ENCODE assay signal across 10 cellular contexts in genomic region chr12:8037947-8038346, GRCh38. TPM values are rescaled to one million over a fixed set of nuclear protein-coding genes. Genes with fewer than 3 reads are reported as not detected.
DNase-seq lines count a peak whose midpoint lies in the region; ATAC-seq and TF ChIP-seq lines count a peak whose summit lies in the region.
"Had no signal": no experiment of that assay in that cellular context is flagged by ENCODE, and none has a peak within 500 bp of the region (broad histone marks: within the 10 kb centered on the region; RNA-seq: fewer than 3 reads in every experiment).

No MANE protein-coding gene starts in this region.

- H3K27ac ChIP-seq in RWPE1 (peak overlapping the region; percentile 73), esophagus muscularis mucosa (replicated peaks in 1 of 4) (peak overlapping the region; percentile 98 to 99 (median 99)), gastrocnemius medialis (peak overlapping the region; percentile 89 to 98 (median 95))

- TF ChIP-seq POLR2A in esophagus muscularis mucosa (IDR thresholded peaks at IDR 0.05; ENCODE audit: low read depth) (no peak), gastrocnemius medialis (IDR thresholded peaks at IDR 0.05) (no peak)

- no peak for ATAC-seq in gastrocnemius medialis

- POLR2A ChIA-PET in RWPE1 (lab: Yijun Ruan, JAX; ENCODE audit: low non-redundant PET) = no interaction called here

- TF ChIP-seq EP300 in esophagus muscularis mucosa (IDR thresholded peaks at IDR 0.05) = no peak

- WGBS in esophagus muscularis mucosa = 46% methylated on average over 6 of the region's 6 CpGs

- TF ChIP-seq CTCF in RWPE1 (conservative IDR thresholded peaks at IDR 0.05; ENCODE audit: low read depth) = no peak
- no peak for TF ChIP-seq CTCF in esophagus muscularis mucosa (IDR thresholded peaks at IDR 0.05)
- TF ChIP-seq CTCF in gastrocnemius medialis (IDR thresholded peaks at IDR 0.05 in 4 of 5, conservative IDR thresholded peaks at IDR 0.05 in 1 of 5) = no peak

- H3K27me3 ChIP-seq in esophagus muscularis mucosa (no peaks in the 10 kb centered on the region), gastrocnemius medialis (no peaks in the 10 kb centered on the region)

- no peaks in the 10 kb centered on the region for H3K9me3 ChIP-seq in esophagus muscularis mucosa
- H3K9me3 ChIP-seq in gastrocnemius medialis = no peaks in the 10 kb centered on the region

- CTCF ChIA-PET in RWPE1 (lab: Yijun Ruan, JAX) = interaction anchor here (0.6 kb wide), 1 partner anchor 47 kb away, joined by 3 read pairs; no protein-coding TSS in a partner anchor

- DNase-seq in DMS79 treated with DMSO at 0.1 percent for 48 hours (lab: John Stamatoyannopoulos, UW) = peak; percentile 36
- no peak for DNase-seq in DMS79 (lab: John Stamatoyannopoulos, UW)
- no peak for DNase-seq in RWPE1 (ENCODE audit: low spot score)
- DNase-seq in esophagus muscularis mucosa (ENCODE audit: extremely low spot score) = no peak
- DNase-seq in gastrocnemius medialis = no peak
- no peak for DNase-seq in NCI-H2029 treated with DMSO at 0.1 percent for 48 hours (lab: John Stamatoyannopoulos, UW)
- DNase-seq in NCI-H2196 treated with DMSO at 0.1 percent for 48 hours (lab: John Stamatoyannopoulos, UW; ENCODE audit: unreplicated experiment) = no peak
- no peak for DNase-seq in dedifferentiated amniotic fluid mesenchymal stem cell (ENCODE audit: extremely low spot score)
- DNase-seq: T1000 had no signal

- in situ Hi-C loops in gastrocnemius medialis (cut with MboI; ENCODE audit: low sequenced_read_pairs in 4 of 4) = loop anchor here in 2 of 4 donors (5.0 to 25.0 kb wide), 2 partner anchors 44 to 851 kb away; partner anchors contain the start of genes PEX5 (in 2 of the 2) and NECAP1 (in 1 of the 2)

- peak overlapping the region in 1 of 4 donors; percentile 33 for H3K4me3 ChIP-seq in esophagus muscularis mucosa
- peak overlapping the region in 1 of 4 donors; percentile 22 for H3K4me3 ChIP-seq in gastrocnemius medialis

- peaks cover 61 to 68% (median 65%) of the 10 kb centered on the region in 4 donors for H3K4me1 ChIP-seq in esophagus muscularis mucosa
- peaks cover 60 to 63% of the 10 kb centered on the region in 2 donors for H3K4me1 ChIP-seq in gastrocnemius medialis

- intact Hi-C loops in esophagus muscularis mucosa (cut with DNase I) = loop anchor here (5.0 kb wide), 1 partner anchor 39 kb away; no protein-coding TSS in a partner anchor
- intact Hi-C loops in gastrocnemius medialis (cut with DNase I; ENCODE audit: low total_unique reads) = loop anchor here (1.0 to 10.0 kb wide), 2 partner anchors 44 to 207 kb away; partner anchors contain the start of gene NECAP1

- H3K36me3 ChIP-seq in esophagus muscularis mucosa (peaks cover 22 to 41% (median 35%) of the 10 kb centered on the region in 4 donors), gastrocnemius medialis (peaks cover 5 to 33% of the 10 kb centered on the region in 2 donors)

RNA-seq across cellular contexts. Expression of gene FOXJ2, which starts 5.4 kb away (rescaled TPM):
- 10 to 100 TPM; 17.4 to 29.0 (median 23.9) TPM for total RNA-seq in esophagus muscularis mucosa
- total RNA-seq in gastrocnemius medialis = 10 to 100 TPM; 14.3 to 28.0 (median 22.8) TPM

RNA-seq across cellular contexts. Expression of gene C3AR1, which starts 28.2 kb away (rescaled TPM):
- total RNA-seq in esophagus muscularis mucosa (10 to 100 TPM in 1 of 4 donors, 1 to 10 TPM in 3; 4.9 to 18.7 (median 9.0) TPM), gastrocnemius medialis (1 to 10 TPM in 3 of 4 donors, under 1 TPM in 1; 0.95 to 4.7 (median 2.4) TPM)
- total RNA-seq: NCI-H460 had no signal

RNA-seq across cellular contexts. Expression of gene NECAP1, which starts 44.1 kb away (rescaled TPM):
- total RNA-seq in esophagus muscularis mucosa (10 to 100 TPM; 17.9 to 29.2 (median 23.0) TPM), gastrocnemius medialis (10 to 100 TPM; 15.2 to 27.6 (median 15.8) TPM)
